18 cellular contexts compared by ENCODE assay signal in the genomic region with DNA sequence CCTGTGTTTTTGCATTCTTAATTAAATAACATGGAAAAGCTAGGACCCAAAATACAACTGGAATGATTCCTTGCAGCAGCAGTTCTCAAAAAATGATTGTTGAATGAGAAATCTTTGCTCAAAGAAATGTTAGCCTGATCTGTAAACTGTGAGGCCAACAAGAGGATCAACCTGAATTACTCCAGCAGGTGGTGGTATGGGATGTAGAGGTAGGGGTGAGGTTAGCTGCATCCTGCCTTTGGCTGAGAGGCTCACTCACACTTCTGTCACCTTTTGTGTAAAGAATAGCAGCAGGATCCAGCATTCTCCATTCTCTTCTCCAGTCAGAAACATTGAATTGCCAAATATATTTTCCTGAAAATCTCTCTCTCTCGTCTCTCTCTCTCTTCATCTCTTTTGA. TPM values are rescaled to one million over a fixed set of nuclear protein-coding genes. Genes with fewer than 3 reads are reported as not detected.
A peak's percentile ranks its signal among the peaks of the same experiment; 100 is the strongest.
DNase-seq lines count a peak whose midpoint lies in the region; ATAC-seq and TF ChIP-seq lines count a peak whose summit lies in the region.
"Had no signal": no experiment of that assay in that cellular context is flagged by ENCODE, and none has a peak within 500 bp of the region (broad histone marks: within the 10 kb centered on the region; RNA-seq: fewer than 3 reads in every experiment).

No MANE protein-coding gene starts in this region.

- H3K18ac ChIP-seq in mesendoderm (ENCODE audit: low read length) = no peak overlapping the region

- H3K4me3 ChIP-seq in Karpas-422 (ENCODE audit: low read length) (no peak overlapping the region), mesendoderm (ENCODE audit: low read length) (no peak overlapping the region), lower lobe of right lung (no peak overlapping the region)
- H3K4me3 ChIP-seq: A549 had no signal

- no peak overlapping the region for H3K27ac ChIP-seq in Karpas-422 (ENCODE audit: low read length)
- H3K27ac ChIP-seq in mesendoderm (ENCODE audit: low read depth, low read length) = no peak overlapping the region
- H3K27ac ChIP-seq in lower lobe of right lung = no peak overlapping the region
- H3K27ac ChIP-seq: A549 had no signal

- peak; percentile 73; the same call in 1 of the 2 replicates for ATAC-seq in WTC11
- no peak for ATAC-seq in lower lobe of right lung
- ATAC-seq: A549 had no signal

- no peak overlapping the region for H3K56ac ChIP-seq in mesendoderm (ENCODE audit: low read length)

- H3K4me2 ChIP-seq in Karpas-422 (ENCODE audit: low read depth, low read length, poor library complexity, severe bottlenecking) (no peak overlapping the region), mesendoderm (ENCODE audit: low read length) (no peak overlapping the region)
- H3K4me2 ChIP-seq: A549 had no signal

- H3K9ac ChIP-seq in Karpas-422 (ENCODE audit: low read length) (no peak overlapping the region), mesendoderm (ENCODE audit: low read length) (no peak overlapping the region)

- H2BK15ac ChIP-seq in mesendoderm (replicated peaks; ENCODE audit: low read depth) = no peak overlapping the region

- peak; percentile 23 for DNase-seq in activated naive CD4-positive, alpha-beta T cell treated with anti-CD3 and anti-CD28 coated beads for 36 hours
- no peak for DNase-seq in activated naive CD4-positive, alpha-beta T cell treated with anti-CD3 and anti-CD28 coated beads, Interleukin-2, amount 50 U/mL, for 16 hours
- DNase-seq in Karpas-422 (peak; percentile 52), WTC11 (ENCODE audit: low spot score) (no peak), mesendoderm (peak; percentile 33), midbrain (lab: John Stamatoyannopoulos, UW) (no peak), COLO668 (lab: John Stamatoyannopoulos, UW; ENCODE audit: unreplicated experiment) (no peak), lower lobe of right lung (no peak)
- DNase-seq: Caco-2, HCEC 1CT, IMR-90, NCI-H1048, NCI-H146, NCI-H2107, NCI-H345, SHP77 treated with DMSO at 0.1 percent for 48 hours had no signal

- H4K5ac ChIP-seq in mesendoderm (ENCODE audit: low read length) = no peak overlapping the region

- no peaks in the 10 kb centered on the region for H3K9me2 ChIP-seq in Karpas-422 (replicated peaks; ENCODE audit: insufficient read depth, low read length)

- no peak overlapping the region for H2AFZ ChIP-seq in Karpas-422 (ENCODE audit: low read length)

- H3K79me2 ChIP-seq in Karpas-422 (ENCODE audit: low read length) = no peaks in the 10 kb centered on the region
- no peaks in the 10 kb centered on the region for H3K79me2 ChIP-seq in mesendoderm (ENCODE audit: control insufficient read depth, insufficient read depth, low read length)

- H3K4me1 Mint-ChIP-seq in activated naive CD4-positive, alpha-beta T cell treated with anti-CD3 and anti-CD28 coated beads for 36 hours (ENCODE audit: low read depth) = no peaks in the 10 kb centered on the region
- no peaks in the 10 kb centered on the region for H3K4me1 Mint-ChIP-seq in WTC11
- H3K4me1 Mint-ChIP-seq: CD14-positive monocyte had no signal

- H3K4me3 Mint-ChIP-seq in activated naive CD4-positive, alpha-beta T cell treated with anti-CD3 and anti-CD28 coated beads for 36 hours = no peak overlapping the region
- H3K4me3 Mint-ChIP-seq in WTC11 = no peak overlapping the region
- H3K4me3 Mint-ChIP-seq: CD14-positive monocyte had no signal

- no peak overlapping the region for H2AK5ac ChIP-seq in mesendoderm (ENCODE audit: low read length)

- TF ChIP-seq CTCF in WTC11 (IDR thresholded peaks at IDR 0.05) = no peak
- no peak for TF ChIP-seq CTCF in lower lobe of right lung (IDR thresholded peaks at IDR 0.05)

- H3K27me3 ChIP-seq in Karpas-422 (ENCODE audit: low read length) (no peaks in the 10 kb centered on the region), mesendoderm (ENCODE audit: insufficient read depth, low read length, poor library complexity) (no peaks in the 10 kb centered on the region), lower lobe of right lung (ENCODE audit: low read depth) (no peaks in the 10 kb centered on the region)

- H4K8ac ChIP-seq in mesendoderm (ENCODE audit: low read depth, low read length) = no peak overlapping the region

- H3K27ac Mint-ChIP-seq in activated naive CD4-positive, alpha-beta T cell treated with anti-CD3 and anti-CD28 coated beads for 36 hours = peak overlapping the region; percentile 43
- H3K27ac Mint-ChIP-seq in WTC11 = no peak overlapping the region

- POLR2A ChIA-PET in WTC11 (lab: Charles Lee) = no interaction called here

- H3K9me3 ChIP-seq in Karpas-422 (ENCODE audit: low read length) = no peaks in the 10 kb centered on the region
- no peaks in the 10 kb centered on the region for H3K9me3 ChIP-seq in lower lobe of right lung
- H3K9me3 ChIP-seq: A549, Caco-2 had no signal

- no peaks in the 10 kb centered on the region for H3K9me3 Mint-ChIP-seq in activated naive CD4-positive, alpha-beta T cell treated with anti-CD3 and anti-CD28 coated beads for 36 hours
- H3K9me3 Mint-ChIP-seq in WTC11 = peaks cover 9% of the 10 kb centered on the region
- H3K9me3 Mint-ChIP-seq: CD14-positive monocyte had no signal

- H2BK120ac ChIP-seq in mesendoderm (ENCODE audit: low read depth, low read length) = no peak overlapping the region

- no peak overlapping the region for H3K4ac ChIP-seq in mesendoderm (ENCODE audit: low read depth, low read length)

- no peaks in the 10 kb centered on the region for H3K36me3 Mint-ChIP-seq in activated naive CD4-positive, alpha-beta T cell treated with anti-CD3 and anti-CD28 coated beads for 36 hours (ENCODE audit: low read depth)
- no peaks in the 10 kb centered on the region for H3K36me3 Mint-ChIP-seq in WTC11
- H3K36me3 Mint-ChIP-seq: CD14-positive monocyte had no signal

- H3K36me3 ChIP-seq in Karpas-422 (ENCODE audit: insufficient read depth, low read length) = no peaks in the 10 kb centered on the region
- H3K36me3 ChIP-seq in mesendoderm (ENCODE audit: control insufficient read depth, insufficient read depth, low read length) = no peaks in the 10 kb centered on the region
- H3K36me3 ChIP-seq in lower lobe of right lung = no peaks in the 10 kb centered on the region

- CTCF ChIA-PET in activated naive CD4-positive, alpha-beta T cell treated with anti-CD3 and anti-CD28 coated beads for 36 hours (lab: Charles Lee) = interaction anchor here (0.8 to 3.6 kb wide), 6 partner anchors 13 to 277 kb away, joined by 3 to 24 read pairs (median 4); no protein-coding TSS in a partner anchor
- CTCF ChIA-PET in WTC11 (lab: Charles Lee) = interaction anchor here (0.9 to 4.3 kb wide), 3 partner anchors 13 to 265 kb away, joined by 3 to 34 read pairs (median 5); no protein-coding TSS in a partner anchor

- H3K27me3 Mint-ChIP-seq in activated naive CD4-positive, alpha-beta T cell treated with anti-CD3 and anti-CD28 coated beads for 36 hours (ENCODE audit: low read depth) = peaks cover 9% of the 10 kb centered on the region
- H3K27me3 Mint-ChIP-seq in WTC11 (ENCODE audit: low read depth) = no peaks in the 10 kb centered on the region

- intact Hi-C loops in activated naive CD4-positive, alpha-beta T cell treated with anti-CD3 and anti-CD28 coated beads for 36 hours (cut with micrococcal nuclease) = no loop called here
- intact Hi-C loops in lower lobe of right lung (cut with DNase I) = no loop called here

- no CpG with 5 or more reads among the region's 1 CpG for WGBS in mesendoderm (ENCODE audit: extremely low coverage, insufficient coverage, low lambda C conversion rate)

- no peak overlapping the region for H2BK5ac ChIP-seq in mesendoderm (ENCODE audit: low read length)

- H3K79me1 ChIP-seq in mesendoderm (ENCODE audit: low read length) = no peaks in the 10 kb centered on the region

- no peak overlapping the region for H3K23ac ChIP-seq in mesendoderm (ENCODE audit: low read length)

- no peaks in the 10 kb centered on the region for H3K4me1 ChIP-seq in Karpas-422 (ENCODE audit: low read length)
- H3K4me1 ChIP-seq in mesendoderm (ENCODE audit: control insufficient read depth, low read depth, low read length) = no peaks in the 10 kb centered on the region
- no peaks in the 10 kb centered on the region for H3K4me1 ChIP-seq in lower lobe of right lung
- H3K4me1 ChIP-seq: A549 had no signal

- no peaks in the 10 kb centered on the region for H4K20me1 ChIP-seq in Karpas-422 (ENCODE audit: insufficient read depth, low read depth, low read length)

TF ChIP-seq in WTC11, 78 proteins besides CTCF, POLR2A, EP300 and RAD21:
- TF ChIP-seq PRRX2 (CRISPR knock-in tag; IDR thresholded peaks at IDR 0.05) (no peak), ZNF219 (CRISPR knock-in tag; IDR thresholded peaks at IDR 0.05; ENCODE audit: borderline replicate concordance) (no peak), NR3C1 (CRISPR knock-in tag; conservative IDR thresholded peaks at IDR 0.05; ENCODE audit: low read depth) (no peak), ZNF232 (CRISPR knock-in tag; IDR thresholded peaks at IDR 0.05) (no peak), CBFB (CRISPR knock-in tag; IDR thresholded peaks at IDR 0.05; ENCODE audit: low read depth) (no peak), ELF4 (CRISPR knock-in tag; IDR thresholded peaks at IDR 0.05; ENCODE audit: low read depth) (no peak), TEAD1 (CRISPR knock-in tag; IDR thresholded peaks at IDR 0.05) (no peak), SOX15 (CRISPR knock-in tag; IDR thresholded peaks at IDR 0.05) (no peak), FOXP1 (CRISPR knock-in tag; IDR thresholded peaks at IDR 0.05; ENCODE audit: borderline replicate concordance) (no peak)
- TF ChIP-seq, protein P1, sequence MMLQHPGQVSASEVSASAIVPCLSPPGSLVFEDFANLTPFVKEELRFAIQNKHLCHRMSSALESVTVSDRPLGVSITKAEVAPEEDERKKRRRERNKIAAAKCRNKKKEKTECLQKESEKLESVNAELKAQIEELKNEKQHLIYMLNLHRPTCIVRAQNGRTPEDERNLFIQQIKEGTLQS (CRISPR knock-in tag; conservative IDR thresholded peaks at IDR 0.05) = no peak

RNA-seq across cellular contexts. Expression of a gene that starts 26.5 kb away (rescaled TPM):
- 10 to 100 TPM; 42.0 to 47.4 TPM for total RNA-seq in activated naive CD4-positive, alpha-beta T cell treated with anti-CD3 and anti-CD28 coated beads for 36 hours
- total RNA-seq in Karpas-422 (2014; rRNA removed; shearing (Covaris generic); ENCODE audit: low replicate concordance) = 18.9 and 21.2 TPM in 2 replicates
- total RNA-seq in WTC11 (2021) (38.1 to 46.6 TPM (median 38.5 TPM) in 3 replicates), lower lobe of right lung (16.8 TPM)
- 55.1 TPM for polyA plus RNA-seq in mesendoderm (2013, experiment 1 of 2)
- polyA plus RNA-seq in mesendoderm (2013, experiment 2 of 2) = 55.9 TPM

Comparison
In these comparisons a context has a peak if more than half of its experiments do, and no peak if none do; other contexts are left out.
1. DNase-seq: peak in activated naive CD4-positive, alpha-beta T cell treated with anti-CD3 and anti-CD28 coated beads for 36 hours (single experiment), Karpas-422 (single experiment) and mesendoderm (single experiment); none in activated naive CD4-positive, alpha-beta T cell treated with anti-CD3 and anti-CD28 coated beads, Interleukin-2, amount 50 U/mL, for 16 hours (single experiment), WTC11 (single experiment), midbrain (single experiment), COLO668 (single experiment) and lower lobe of right lung (single experiment).